In genomic region chr6:51743999-51744398, GRCh38 we compare ENCODE assay signal across 14 cellular contexts.
"Had no signal": no experiment of that assay in that cellular context is flagged by ENCODE, and none has a peak within 500 bp of the region (broad histone marks: within the 10 kb centered on the region; RNA-seq: fewer than 3 reads in every experiment).

No MANE protein-coding gene starts in this region.

- H3K36me3 ChIP-seq: tibial nerve, vagina had no signal

- H3K4me1 ChIP-seq: tibial nerve, vagina had no signal

- H3K27me3 ChIP-seq: tibial nerve, vagina had no signal

- H3K27ac ChIP-seq: skin epidermis, tibial nerve, vagina had no signal

- DNase-seq: activated CD4-positive, alpha-beta T cell treated with anti-CD3 and anti-CD28 coated beads, Interleukin-2, amount 10 ng/mL, durations not matched to agents 7 days and 5 days; activated CD8-positive, alpha-beta memory T cell treated with anti-CD3 and anti-CD28 coated beads, Interleukin-2, amount 50 U/mL, for 48 hours; activated naive CD8-positive, alpha-beta T cell treated with anti-CD3 and anti-CD28 coated beads, Interleukin-2, amount 10 ng/mL, durations not matched to agents 7 days and 5 days; erythroblast; left ventricle myocardium superior; mesenchymal stem cell; posterior cingulate gyrus; stimulated activated CD4-positive, alpha-beta T cell treated with anti-CD3 and anti-CD28 coated beads, Interleukin-4, amount 100 ng/mL, for 24 hours; stimulated activated naive CD4-positive, alpha-beta T cell had no signal

- H3K36me3 Mint-ChIP-seq: activated naive CD8-positive, alpha-beta T cell treated with anti-CD3 and anti-CD28 coated beads, Interleukin-2, amount 10 ng/mL, durations not matched to agents 7 days and 5 days; natural killer cell treated with Interleukin-12 subunit alpha and Interleukin-12 subunit beta and Interleukin-15 and Interleukin-18, amount 100 ng/mL, for 72 hours had no signal

- ATAC-seq: left ventricle myocardium superior; natural killer cell treated with Interleukin-12 subunit alpha and Interleukin-12 subunit beta and Interleukin-15 and Interleukin-18, amount 100 ng/mL, for 72 hours had no signal

- H3K9me3 ChIP-seq: tibial nerve, vagina had no signal

- H3K4me3 ChIP-seq: skin epidermis, tibial nerve, vagina had no signal

- H3K4me3 Mint-ChIP-seq: activated CD4-positive, alpha-beta T cell treated with anti-CD3 and anti-CD28 coated beads, Interleukin-2, amount 10 ng/mL, durations not matched to agents 7 days and 5 days; activated naive CD8-positive, alpha-beta T cell treated with anti-CD3 and anti-CD28 coated beads, Interleukin-2, amount 10 ng/mL, durations not matched to agents 7 days and 5 days; natural killer cell treated with Interleukin-12 subunit alpha and Interleukin-12 subunit beta and Interleukin-15 and Interleukin-18, amount 100 ng/mL, for 72 hours had no signal

- H3K9me3 Mint-ChIP-seq: activated CD4-positive, alpha-beta T cell treated with anti-CD3 and anti-CD28 coated beads, Interleukin-2, amount 10 ng/mL, durations not matched to agents 7 days and 5 days; activated naive CD8-positive, alpha-beta T cell treated with anti-CD3 and anti-CD28 coated beads, Interleukin-2, amount 10 ng/mL, durations not matched to agents 7 days and 5 days had no signal

- H3K27me3 Mint-ChIP-seq: activated CD4-positive, alpha-beta T cell treated with anti-CD3 and anti-CD28 coated beads, Interleukin-2, amount 10 ng/mL, durations not matched to agents 7 days and 5 days; activated naive CD8-positive, alpha-beta T cell treated with anti-CD3 and anti-CD28 coated beads, Interleukin-2, amount 10 ng/mL, durations not matched to agents 7 days and 5 days; natural killer cell treated with Interleukin-12 subunit alpha and Interleukin-12 subunit beta and Interleukin-15 and Interleukin-18, amount 100 ng/mL, for 72 hours had no signal

- H3K27ac Mint-ChIP-seq: activated CD4-positive, alpha-beta T cell treated with anti-CD3 and anti-CD28 coated beads, Interleukin-2, amount 10 ng/mL, durations not matched to agents 7 days and 5 days; activated naive CD8-positive, alpha-beta T cell treated with anti-CD3 and anti-CD28 coated beads, Interleukin-2, amount 10 ng/mL, durations not matched to agents 7 days and 5 days; natural killer cell treated with Interleukin-12 subunit alpha and Interleukin-12 subunit beta and Interleukin-15 and Interleukin-18, amount 100 ng/mL, for 72 hours had no signal

- H3K4me1 Mint-ChIP-seq: activated CD4-positive, alpha-beta T cell treated with anti-CD3 and anti-CD28 coated beads, Interleukin-2, amount 10 ng/mL, durations not matched to agents 7 days and 5 days; activated naive CD8-positive, alpha-beta T cell treated with anti-CD3 and anti-CD28 coated beads, Interleukin-2, amount 10 ng/mL, durations not matched to agents 7 days and 5 days had no signal

- FAIRE-seq: islet of Langerhans had no signal
